ENCODE assay signal across 1 cellular context in the genomic region with DNA sequence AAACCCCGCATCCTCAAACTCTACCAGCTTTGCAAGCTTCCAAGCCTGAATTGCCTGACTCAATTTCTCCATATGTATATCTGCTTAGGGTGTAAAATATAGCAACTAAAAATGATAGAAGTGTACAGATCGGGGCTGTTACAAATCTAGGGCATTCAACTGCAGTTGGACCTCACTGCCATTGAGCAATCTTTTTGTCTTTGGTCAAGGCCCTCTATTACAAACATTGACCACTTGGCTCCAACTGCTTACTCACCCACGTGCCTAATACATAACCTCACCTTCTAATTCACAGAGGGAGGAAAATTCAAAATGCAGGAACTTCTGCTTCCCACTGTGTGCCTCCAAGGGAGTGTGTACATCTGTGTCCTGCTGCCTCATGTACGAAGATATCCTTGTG.
TF ChIP-seq lines count a peak whose summit lies in the region.

No MANE protein-coding gene starts in this region.

TF ChIP-seq in HepG2, 621 proteins besides CTCF, POLR2A, EP300 and RAD21 (continued from another document and continues in another):
- TF ChIP-seq, protein P1, sequence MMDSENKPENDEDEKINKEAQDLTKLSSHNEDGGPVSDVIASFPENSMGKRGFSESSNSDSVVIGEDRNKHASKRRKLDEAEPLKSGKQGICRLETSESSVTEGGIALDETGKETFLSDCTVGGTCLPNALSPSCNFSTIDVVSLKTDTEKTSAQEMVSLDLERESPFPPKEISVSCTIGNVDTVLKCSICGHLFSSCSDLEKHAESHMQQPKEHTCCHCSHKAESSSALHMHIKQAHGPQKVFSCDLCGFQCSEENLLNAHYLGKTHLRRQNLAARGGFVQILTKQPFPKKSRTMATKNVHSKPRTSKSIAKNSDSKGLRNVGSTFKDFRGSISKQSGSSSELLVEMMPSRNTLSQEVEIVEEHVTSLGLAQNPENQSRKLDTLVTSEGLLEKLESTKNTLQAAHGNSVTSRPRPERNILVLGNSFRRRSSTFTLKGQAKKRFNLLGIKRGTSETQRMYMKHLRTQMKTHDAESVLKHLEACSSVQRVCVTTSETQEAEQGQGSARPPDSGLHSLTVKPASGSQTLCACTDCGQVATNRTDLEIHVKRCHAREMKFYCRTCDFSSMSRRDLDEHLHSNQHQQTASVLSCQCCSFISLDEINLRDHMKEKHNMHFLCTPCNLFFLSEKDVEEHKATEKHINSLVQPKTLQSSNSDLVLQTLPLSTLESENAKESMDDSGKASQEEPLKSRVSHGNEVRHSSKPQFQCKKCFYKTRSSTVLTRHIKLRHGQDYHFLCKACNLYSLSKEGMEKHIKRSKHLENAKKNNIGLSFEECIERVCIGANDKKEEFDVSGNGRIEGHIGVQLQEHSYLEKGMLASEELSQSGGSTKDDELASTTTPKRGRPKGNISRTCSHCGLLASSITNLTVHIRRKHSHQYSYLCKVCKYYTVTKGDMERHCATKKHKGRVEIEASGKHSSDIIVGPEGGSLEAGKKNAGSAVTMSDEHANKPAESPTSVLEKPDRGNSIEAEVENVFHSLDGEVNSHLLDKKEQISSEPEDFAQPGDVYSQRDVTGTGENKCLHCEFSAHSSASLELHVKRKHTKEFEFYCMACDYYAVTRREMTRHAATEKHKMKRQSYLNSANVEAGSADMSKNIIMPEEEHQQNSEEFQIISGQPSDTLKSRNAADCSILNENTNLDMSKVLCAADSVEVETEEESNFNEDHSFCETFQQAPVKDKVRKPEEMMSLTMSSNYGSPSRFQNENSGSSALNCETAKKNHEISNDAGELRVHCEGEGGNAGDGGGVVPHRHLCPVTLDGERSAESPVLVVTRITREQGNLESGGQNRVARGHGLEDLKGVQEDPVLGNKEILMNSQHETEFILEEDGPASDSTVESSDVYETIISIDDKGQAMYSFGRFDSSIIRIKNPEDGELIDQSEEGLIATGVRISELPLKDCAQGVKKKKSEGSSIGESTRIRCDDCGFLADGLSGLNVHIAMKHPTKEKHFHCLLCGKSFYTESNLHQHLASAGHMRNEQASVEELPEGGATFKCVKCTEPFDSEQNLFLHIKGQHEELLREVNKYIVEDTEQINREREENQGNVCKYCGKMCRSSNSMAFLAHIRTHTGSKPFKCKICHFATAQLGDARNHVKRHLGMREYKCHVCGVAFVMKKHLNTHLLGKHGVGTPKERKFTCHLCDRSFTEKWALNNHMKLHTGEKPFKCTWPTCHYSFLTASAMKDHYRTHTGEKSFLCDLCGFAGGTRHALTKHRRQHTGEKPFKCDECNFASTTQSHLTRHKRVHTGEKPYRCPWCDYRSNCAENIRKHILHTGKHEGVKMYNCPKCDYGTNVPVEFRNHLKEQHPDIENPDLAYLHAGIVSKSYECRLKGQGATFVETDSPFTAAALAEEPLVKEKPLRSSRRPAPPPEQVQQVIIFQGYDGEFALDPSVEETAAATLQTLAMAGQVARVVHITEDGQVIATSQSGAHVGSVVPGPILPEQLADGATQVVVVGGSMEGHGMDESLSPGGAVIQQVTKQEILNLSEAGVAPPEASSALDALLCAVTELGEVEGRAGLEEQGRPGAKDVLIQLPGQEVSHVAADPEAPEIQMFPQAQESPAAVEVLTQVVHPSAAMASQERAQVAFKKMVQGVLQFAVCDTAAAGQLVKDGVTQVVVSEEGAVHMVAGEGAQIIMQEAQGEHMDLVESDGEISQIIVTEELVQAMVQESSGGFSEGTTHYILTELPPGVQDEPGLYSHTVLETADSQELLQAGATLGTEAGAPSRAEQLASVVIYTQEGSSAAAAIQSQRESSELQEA (CRISPR knock-in tag; IDR thresholded peaks at IDR 0.05; ENCODE audit: not compliant biosample characterization), result no peak
- TF ChIP-seq KMT2B (CRISPR knock-in tag; IDR thresholded peaks at IDR 0.05) (no peak), ZNF263 (CRISPR knock-in tag; IDR thresholded peaks at IDR 0.05) (no peak), RCOR2 (CRISPR knock-in tag; IDR thresholded peaks at IDR 0.05) (no peak), NBN (conservative IDR thresholded peaks at IDR 0.05) (no peak), ZSCAN22 (CRISPR knock-in tag; IDR thresholded peaks at IDR 0.05) (no peak), ESRRA (CRISPR knock-in tag; IDR thresholded peaks at IDR 0.05; ENCODE audit: low read depth) (no peak), POLR2AphosphoS5 (IDR thresholded peaks at IDR 0.05; ENCODE audit: low read depth, low read length) (no peak), ATF7 (IDR thresholded peaks at IDR 0.05) (no peak), ATF7 (CRISPR knock-in tag; IDR thresholded peaks at IDR 0.05) (no peak), U2AF2 (IDR thresholded peaks at IDR 0.05; ENCODE audit: low read depth, low read length) (no peak), MBD4 (IDR thresholded peaks at IDR 0.05; ENCODE audit: borderline replicate concordance, low read length) (no peak), ZNF878 (CRISPR knock-in tag; IDR thresholded peaks at IDR 0.05) (no peak), ZNF703 (CRISPR knock-in tag; IDR thresholded peaks at IDR 0.05; ENCODE audit: borderline replicate concordance) (no peak), GABPA (IDR thresholded peaks at IDR 0.05; ENCODE audit: low read depth, low read length) (no peak), GABPA (CRISPR knock-in tag; IDR thresholded peaks at IDR 0.05; ENCODE audit: low read depth) (no peak), ZNF121 (CRISPR knock-in tag; IDR thresholded peaks at IDR 0.05) (no peak), ZNF367 (CRISPR knock-in tag; IDR thresholded peaks at IDR 0.05; ENCODE audit: borderline replicate concordance) (no peak), U2AF1 (optimal IDR thresholded peaks at IDR 0.05; ENCODE audit: low read depth, low read length) (no peak), MIER3 (CRISPR knock-in tag; IDR thresholded peaks at IDR 0.05; ENCODE audit: borderline replicate concordance) (no peak), BRD4 (CRISPR knock-in tag; IDR thresholded peaks at IDR 0.05) (no peak), RXRB (CRISPR knock-in tag; IDR thresholded peaks at IDR 0.05; ENCODE audit: borderline replicate concordance) (0 out of 2 replicates have a peak, but pooled peaks have one; percentile 29), RBM22 (optimal IDR thresholded peaks at IDR 0.05; ENCODE audit: low read length) (no peak), EHMT2 (IDR thresholded peaks at IDR 0.05; ENCODE audit: borderline replicate concordance, low read depth, low read length) (0 out of 2 replicates have a peak, but pooled peaks have one; percentile 56), RBM39 (IDR thresholded peaks at IDR 0.05; ENCODE audit: low read depth, low read length, poor library complexity, severe bottlenecking) (no peak), ZNF614 (CRISPR knock-in tag; IDR thresholded peaks at IDR 0.05; ENCODE audit: borderline replicate concordance) (no peak), PAX8 (CRISPR knock-in tag; IDR thresholded peaks at IDR 0.05; ENCODE audit: borderline replicate concordance) (no peak), TEAD2 (CRISPR knock-in tag; IDR thresholded peaks at IDR 0.05) (no peak), ZNF33A (CRISPR knock-in tag; IDR thresholded peaks at IDR 0.05; ENCODE audit: borderline replicate concordance) (no peak), ZNF326 (CRISPR knock-in tag; IDR thresholded peaks at IDR 0.05; ENCODE audit: borderline replicate concordance) (no peak)
- TF ChIP-seq, protein P2, sequence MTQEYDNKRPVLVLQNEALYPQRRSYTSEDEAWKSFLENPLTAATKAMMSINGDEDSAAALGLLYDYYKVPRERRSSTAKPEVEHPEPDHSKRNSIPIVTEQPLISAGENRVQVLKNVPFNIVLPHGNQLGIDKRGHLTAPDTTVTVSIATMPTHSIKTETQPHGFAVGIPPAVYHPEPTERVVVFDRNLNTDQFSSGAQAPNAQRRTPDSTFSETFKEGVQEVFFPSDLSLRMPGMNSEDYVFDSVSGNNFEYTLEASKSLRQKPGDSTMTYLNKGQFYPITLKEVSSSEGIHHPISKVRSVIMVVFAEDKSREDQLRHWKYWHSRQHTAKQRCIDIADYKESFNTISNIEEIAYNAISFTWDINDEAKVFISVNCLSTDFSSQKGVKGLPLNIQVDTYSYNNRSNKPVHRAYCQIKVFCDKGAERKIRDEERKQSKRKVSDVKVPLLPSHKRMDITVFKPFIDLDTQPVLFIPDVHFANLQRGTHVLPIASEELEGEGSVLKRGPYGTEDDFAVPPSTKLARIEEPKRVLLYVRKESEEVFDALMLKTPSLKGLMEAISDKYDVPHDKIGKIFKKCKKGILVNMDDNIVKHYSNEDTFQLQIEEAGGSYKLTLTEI (CRISPR knock-in tag; conservative IDR thresholded peaks at IDR 0.05), result no peak
- TF ChIP-seq, protein P3, sequence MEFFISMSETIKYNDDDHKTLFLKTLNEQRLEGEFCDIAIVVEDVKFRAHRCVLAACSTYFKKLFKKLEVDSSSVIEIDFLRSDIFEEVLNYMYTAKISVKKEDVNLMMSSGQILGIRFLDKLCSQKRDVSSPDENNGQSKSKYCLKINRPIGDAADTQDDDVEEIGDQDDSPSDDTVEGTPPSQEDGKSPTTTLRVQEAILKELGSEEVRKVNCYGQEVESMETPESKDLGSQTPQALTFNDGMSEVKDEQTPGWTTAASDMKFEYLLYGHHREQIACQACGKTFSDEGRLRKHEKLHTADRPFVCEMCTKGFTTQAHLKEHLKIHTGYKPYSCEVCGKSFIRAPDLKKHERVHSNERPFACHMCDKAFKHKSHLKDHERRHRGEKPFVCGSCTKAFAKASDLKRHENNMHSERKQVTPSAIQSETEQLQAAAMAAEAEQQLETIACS (CRISPR knock-in tag; IDR thresholded peaks at IDR 0.05), result no peak
- TF ChIP-seq, protein P4, sequence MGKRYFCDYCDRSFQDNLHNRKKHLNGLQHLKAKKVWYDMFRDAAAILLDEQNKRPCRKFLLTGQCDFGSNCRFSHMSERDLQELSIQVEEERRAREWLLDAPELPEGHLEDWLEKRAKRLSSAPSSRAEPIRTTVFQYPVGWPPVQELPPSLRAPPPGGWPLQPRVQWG (CRISPR knock-in tag; IDR thresholded peaks at IDR 0.05; ENCODE audit: borderline replicate concordance, low read depth), result no peak
- TF ChIP-seq, protein P5, sequence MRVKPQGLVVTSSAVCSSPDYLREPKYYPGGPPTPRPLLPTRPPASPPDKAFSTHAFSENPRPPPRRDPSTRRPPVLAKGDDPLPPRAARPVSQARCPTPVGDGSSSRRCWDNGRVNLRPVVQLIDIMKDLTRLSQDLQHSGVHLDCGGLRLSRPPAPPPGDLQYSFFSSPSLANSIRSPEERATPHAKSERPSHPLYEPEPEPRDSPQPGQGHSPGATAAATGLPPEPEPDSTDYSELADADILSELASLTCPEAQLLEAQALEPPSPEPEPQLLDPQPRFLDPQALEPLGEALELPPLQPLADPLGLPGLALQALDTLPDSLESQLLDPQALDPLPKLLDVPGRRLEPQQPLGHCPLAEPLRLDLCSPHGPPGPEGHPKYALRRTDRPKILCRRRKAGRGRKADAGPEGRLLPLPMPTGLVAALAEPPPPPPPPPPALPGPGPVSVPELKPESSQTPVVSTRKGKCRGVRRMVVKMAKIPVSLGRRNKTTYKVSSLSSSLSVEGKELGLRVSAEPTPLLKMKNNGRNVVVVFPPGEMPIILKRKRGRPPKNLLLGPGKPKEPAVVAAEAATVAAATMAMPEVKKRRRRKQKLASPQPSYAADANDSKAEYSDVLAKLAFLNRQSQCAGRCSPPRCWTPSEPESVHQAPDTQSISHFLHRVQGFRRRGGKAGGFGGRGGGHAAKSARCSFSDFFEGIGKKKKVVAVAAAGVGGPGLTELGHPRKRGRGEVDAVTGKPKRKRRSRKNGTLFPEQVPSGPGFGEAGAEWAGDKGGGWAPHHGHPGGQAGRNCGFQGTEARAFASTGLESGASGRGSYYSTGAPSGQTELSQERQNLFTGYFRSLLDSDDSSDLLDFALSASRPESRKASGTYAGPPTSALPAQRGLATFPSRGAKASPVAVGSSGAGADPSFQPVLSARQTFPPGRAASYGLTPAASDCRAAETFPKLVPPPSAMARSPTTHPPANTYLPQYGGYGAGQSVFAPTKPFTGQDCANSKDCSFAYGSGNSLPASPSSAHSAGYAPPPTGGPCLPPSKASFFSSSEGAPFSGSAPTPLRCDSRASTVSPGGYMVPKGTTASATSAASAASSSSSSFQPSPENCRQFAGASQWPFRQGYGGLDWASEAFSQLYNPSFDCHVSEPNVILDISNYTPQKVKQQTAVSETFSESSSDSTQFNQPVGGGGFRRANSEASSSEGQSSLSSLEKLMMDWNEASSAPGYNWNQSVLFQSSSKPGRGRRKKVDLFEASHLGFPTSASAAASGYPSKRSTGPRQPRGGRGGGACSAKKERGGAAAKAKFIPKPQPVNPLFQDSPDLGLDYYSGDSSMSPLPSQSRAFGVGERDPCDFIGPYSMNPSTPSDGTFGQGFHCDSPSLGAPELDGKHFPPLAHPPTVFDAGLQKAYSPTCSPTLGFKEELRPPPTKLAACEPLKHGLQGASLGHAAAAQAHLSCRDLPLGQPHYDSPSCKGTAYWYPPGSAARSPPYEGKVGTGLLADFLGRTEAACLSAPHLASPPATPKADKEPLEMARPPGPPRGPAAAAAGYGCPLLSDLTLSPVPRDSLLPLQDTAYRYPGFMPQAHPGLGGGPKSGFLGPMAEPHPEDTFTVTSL (CRISPR knock-in tag; IDR thresholded peaks at IDR 0.05; ENCODE audit: borderline replicate concordance), result peak; percentile 69; the same call in 1 of the 2 replicates
- TF ChIP-seq, protein P6, sequence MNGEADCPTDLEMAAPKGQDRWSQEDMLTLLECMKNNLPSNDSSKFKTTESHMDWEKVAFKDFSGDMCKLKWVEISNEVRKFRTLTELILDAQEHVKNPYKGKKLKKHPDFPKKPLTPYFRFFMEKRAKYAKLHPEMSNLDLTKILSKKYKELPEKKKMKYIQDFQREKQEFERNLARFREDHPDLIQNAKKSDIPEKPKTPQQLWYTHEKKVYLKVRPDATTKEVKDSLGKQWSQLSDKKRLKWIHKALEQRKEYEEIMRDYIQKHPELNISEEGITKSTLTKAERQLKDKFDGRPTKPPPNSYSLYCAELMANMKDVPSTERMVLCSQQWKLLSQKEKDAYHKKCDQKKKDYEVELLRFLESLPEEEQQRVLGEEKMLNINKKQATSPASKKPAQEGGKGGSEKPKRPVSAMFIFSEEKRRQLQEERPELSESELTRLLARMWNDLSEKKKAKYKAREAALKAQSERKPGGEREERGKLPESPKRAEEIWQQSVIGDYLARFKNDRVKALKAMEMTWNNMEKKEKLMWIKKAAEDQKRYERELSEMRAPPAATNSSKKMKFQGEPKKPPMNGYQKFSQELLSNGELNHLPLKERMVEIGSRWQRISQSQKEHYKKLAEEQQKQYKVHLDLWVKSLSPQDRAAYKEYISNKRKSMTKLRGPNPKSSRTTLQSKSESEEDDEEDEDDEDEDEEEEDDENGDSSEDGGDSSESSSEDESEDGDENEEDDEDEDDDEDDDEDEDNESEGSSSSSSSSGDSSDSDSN (CRISPR knock-in tag; IDR thresholded peaks at IDR 0.05), result no peak
- TF ChIP-seq, protein P7, sequence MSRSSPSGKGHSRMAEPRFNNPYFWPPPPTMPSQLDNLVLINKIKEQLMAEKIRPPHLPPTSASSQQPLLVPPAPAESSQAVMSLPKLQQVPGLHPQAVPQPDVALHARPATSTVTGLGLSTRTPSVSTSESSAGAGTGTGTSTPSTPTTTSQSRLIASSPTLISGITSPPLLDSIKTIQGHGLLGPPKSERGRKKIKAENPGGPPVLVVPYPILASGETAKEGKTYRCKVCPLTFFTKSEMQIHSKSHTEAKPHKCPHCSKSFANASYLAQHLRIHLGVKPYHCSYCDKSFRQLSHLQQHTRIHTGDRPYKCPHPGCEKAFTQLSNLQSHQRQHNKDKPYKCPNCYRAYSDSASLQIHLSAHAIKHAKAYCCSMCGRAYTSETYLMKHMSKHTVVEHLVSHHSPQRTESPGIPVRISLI (CRISPR knock-in tag; IDR thresholded peaks at IDR 0.05; ENCODE audit: borderline replicate concordance), result no peak
